Comparison of ENCODE assay signal across 7 cellular contexts in genomic region chr1:151624783-151625182, GRCh38.
"Had no signal": no experiment of that assay in that cellular context is flagged by ENCODE, and none has a peak within 500 bp of the region (broad histone marks: within the 10 kb centered on the region; RNA-seq: fewer than 3 reads in every experiment).

No MANE protein-coding gene starts in this region.

- ATAC-seq: GM23338, HepG2 had no signal

- H2AFZ ChIP-seq: GM23338 had no signal

- DNase-seq: H9, HCEC 1CT, KBM-7 had no signal

- H3K4me2 ChIP-seq: GM23338, KMS-11 had no signal

- H3K27ac ChIP-seq: HL-60, KMS-11 had no signal

- H3K4me3 ChIP-seq: GM23338 had no signal

- H3K9ac ChIP-seq: KMS-11 had no signal
